ENCODE assay signal across 8 cellular contexts in the genomic region with DNA sequence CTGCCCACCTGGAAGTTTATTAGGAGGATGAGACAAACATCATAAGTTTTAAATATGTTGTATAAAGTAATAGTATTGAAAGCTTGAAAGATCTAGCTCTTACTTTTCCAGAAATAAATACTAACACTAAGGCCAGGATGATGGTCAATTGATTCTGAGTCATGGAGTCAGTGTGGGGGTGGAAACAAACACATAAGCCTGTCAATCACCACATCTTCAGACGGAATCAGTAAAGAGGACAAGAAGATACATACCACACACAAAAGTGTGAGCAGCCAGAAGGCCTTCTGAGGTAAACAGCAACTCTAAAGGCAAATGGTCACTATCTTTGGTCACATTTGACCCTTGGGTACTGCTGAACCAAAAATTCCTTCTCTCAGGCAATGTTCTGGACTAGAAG.
"Had no signal": no experiment of that assay in that cellular context is flagged by ENCODE, and none has a peak within 500 bp of the region (broad histone marks: within the 10 kb centered on the region; RNA-seq: fewer than 3 reads in every experiment).

No MANE protein-coding gene starts in this region.

- DNase-seq: GDM1, GF-D8 had no signal

- H3K4me3 ChIP-seq: GM12878 had no signal

- ATAC-seq: GM12878 had no signal

- FAIRE-seq: G401.6, GM12878, GM12891, GM12892, GM18507, GM19239 had no signal
